9 cellular contexts compared by ENCODE assay signal in genomic region chr17:14748036-14748715, GRCh38.
DNase-seq lines count a peak whose midpoint lies in the region; ATAC-seq lines count a peak whose summit lies in the region.
"Had no signal": no experiment of that assay in that cellular context is flagged by ENCODE, and none has a peak within 500 bp of the region (broad histone marks: within the 10 kb centered on the region; RNA-seq: fewer than 3 reads in every experiment).

No MANE protein-coding gene starts in this region.

- intact Hi-C loops in cardiac septum (cut with DNase I) = no loop called here

- no peaks in the 10 kb centered on the region for H3K36me3 Mint-ChIP-seq in activated T-cell treated with anti-CD3 and anti-CD28 coated beads, Interleukin-2, amount 50 U/mL, for 72 hours (ENCODE audit: insufficient read depth in 2 of 2)
- H3K36me3 Mint-ChIP-seq in activated T-cell treated with anti-CD3 and anti-CD28 coated beads, Interleukin-2, amount 50 U/mL, for 4 hours (ENCODE audit: insufficient read depth) = no peaks in the 10 kb centered on the region
- no peaks in the 10 kb centered on the region for H3K36me3 Mint-ChIP-seq in stimulated activated effector memory CD8-positive, alpha-beta T cell treated with anti-CD3 and anti-CD28 coated beads, Interleukin-12 subunit alpha, Interleukin-12 subunit beta, amount 100 ng/mL, for 72 hours
- no peaks in the 10 kb centered on the region for H3K36me3 Mint-ChIP-seq in naive thymus-derived CD8-positive, alpha-beta T cell

- no peak overlapping the region for H3K4me3 Mint-ChIP-seq in activated T-cell treated with anti-CD3 and anti-CD28 coated beads, Interleukin-2, amount 50 U/mL, for 72 hours
- H3K4me3 Mint-ChIP-seq in activated T-cell treated with anti-CD3 and anti-CD28 coated beads, Interleukin-2, amount 50 U/mL, for 4 hours = no peak overlapping the region
- no peak overlapping the region for H3K4me3 Mint-ChIP-seq in stimulated activated effector memory CD8-positive, alpha-beta T cell treated with anti-CD3 and anti-CD28 coated beads, Interleukin-12 subunit alpha, Interleukin-12 subunit beta, amount 100 ng/mL, for 72 hours
- H3K4me3 Mint-ChIP-seq in naive thymus-derived CD8-positive, alpha-beta T cell = no peak overlapping the region

- ATAC-seq in activated T-cell treated with anti-CD3 and anti-CD28 coated beads, Interleukin-2, amount 50 U/mL, for 72 hours (replicated peaks in 1 of 2) = peak; percentile 79 to 90
- ATAC-seq in activated T-cell treated with anti-CD3 and anti-CD28 coated beads, Interleukin-2, amount 50 U/mL, for 4 hours = no peak
- peak; percentile 62 for ATAC-seq in HG02678 (IDR thresholded peaks at IDR 0.05; ENCODE audit: unreplicated experiment)
- peak; percentile 89 for ATAC-seq in stimulated activated effector memory CD8-positive, alpha-beta T cell treated with anti-CD3 and anti-CD28 coated beads, Interleukin-12 subunit alpha, Interleukin-12 subunit beta, amount 100 ng/mL, for 72 hours
- ATAC-seq in naive thymus-derived CD8-positive, alpha-beta T cell = no peak

- H3K27me3 Mint-ChIP-seq in activated T-cell treated with anti-CD3 and anti-CD28 coated beads, Interleukin-2, amount 50 U/mL, for 72 hours (ENCODE audit: low read depth) = no peaks in the 10 kb centered on the region
- H3K27me3 Mint-ChIP-seq in activated T-cell treated with anti-CD3 and anti-CD28 coated beads, Interleukin-2, amount 50 U/mL, for 4 hours (ENCODE audit: low read depth) = no peaks in the 10 kb centered on the region
- no peaks in the 10 kb centered on the region for H3K27me3 Mint-ChIP-seq in naive thymus-derived CD8-positive, alpha-beta T cell

- H3K4me1 Mint-ChIP-seq in activated T-cell treated with anti-CD3 and anti-CD28 coated beads, Interleukin-2, amount 50 U/mL, for 72 hours (ENCODE audit: low read depth) = peaks cover 27% of the 10 kb centered on the region
- no peaks in the 10 kb centered on the region for H3K4me1 Mint-ChIP-seq in activated T-cell treated with anti-CD3 and anti-CD28 coated beads, Interleukin-2, amount 50 U/mL, for 4 hours (ENCODE audit: low read depth)
- H3K4me1 Mint-ChIP-seq in stimulated activated effector memory CD8-positive, alpha-beta T cell treated with anti-CD3 and anti-CD28 coated beads, Interleukin-12 subunit alpha, Interleukin-12 subunit beta, amount 100 ng/mL, for 72 hours = peaks cover 5% of the 10 kb centered on the region
- H3K4me1 Mint-ChIP-seq in naive thymus-derived CD8-positive, alpha-beta T cell = no peaks in the 10 kb centered on the region

- H3K27ac Mint-ChIP-seq in activated T-cell treated with anti-CD3 and anti-CD28 coated beads, Interleukin-2, amount 50 U/mL, for 72 hours = no peak overlapping the region
- no peak overlapping the region for H3K27ac Mint-ChIP-seq in stimulated activated effector memory CD8-positive, alpha-beta T cell treated with anti-CD3 and anti-CD28 coated beads, Interleukin-12 subunit alpha, Interleukin-12 subunit beta, amount 100 ng/mL, for 72 hours
- H3K27ac Mint-ChIP-seq in naive thymus-derived CD8-positive, alpha-beta T cell = no peak overlapping the region

- peak; percentile 36 to 46 for DNase-seq in activated T-cell treated with anti-CD3 and anti-CD28 coated beads, Interleukin-2, amount 50 U/mL, for 72 hours
- DNase-seq in activated T-cell treated with anti-CD3 and anti-CD28 coated beads, Interleukin-2, amount 50 U/mL, for 4 hours = no peak
- DNase-seq in NOMO-1 treated with dmso at 0.1 percent for 144 hours (lab: John Stamatoyannopoulos, UW; ENCODE audit: unreplicated experiment) (peak; percentile 83), AG20443 (ENCODE audit: low spot score) (no peak), cardiac septum (ENCODE audit: low spot score) (no peak)
- no peak for DNase-seq in stimulated activated effector memory CD8-positive, alpha-beta T cell treated with anti-CD3 and anti-CD28 coated beads, Interleukin-12 subunit alpha, Interleukin-12 subunit beta, amount 100 ng/mL, for 72 hours (ENCODE audit: low spot score in 2 of 2)
- DNase-seq in naive thymus-derived CD8-positive, alpha-beta T cell = no peak
- DNase-seq: stimulated activated CD4-positive, alpha-beta T cell treated with anti-CD3 and anti-CD28 coated beads, Interleukin-2, amount 100 ng/mL, for 48 hours had no signal

- no peaks in the 10 kb centered on the region for H3K9me3 Mint-ChIP-seq in activated T-cell treated with anti-CD3 and anti-CD28 coated beads, Interleukin-2, amount 50 U/mL, for 72 hours
- H3K9me3 Mint-ChIP-seq in activated T-cell treated with anti-CD3 and anti-CD28 coated beads, Interleukin-2, amount 50 U/mL, for 4 hours = no peaks in the 10 kb centered on the region
- H3K9me3 Mint-ChIP-seq in stimulated activated effector memory CD8-positive, alpha-beta T cell treated with anti-CD3 and anti-CD28 coated beads, Interleukin-12 subunit alpha, Interleukin-12 subunit beta, amount 100 ng/mL, for 72 hours = no peaks in the 10 kb centered on the region
- no peaks in the 10 kb centered on the region for H3K9me3 Mint-ChIP-seq in naive thymus-derived CD8-positive, alpha-beta T cell

- POLR2A ChIA-PET in naive thymus-derived CD8-positive, alpha-beta T cell (lab: Charles Lee) = no interaction called here

Comparison
In these comparisons a context has a peak if more than half of its experiments do, and no peak if none do; other contexts are left out.
1. ATAC-seq: peak in activated T-cell treated with anti-CD3 and anti-CD28 coated beads, Interleukin-2, amount 50 U/mL, for 72 hours (2 of 2), HG02678 (single experiment) and stimulated activated effector memory CD8-positive, alpha-beta T cell treated with anti-CD3 and anti-CD28 coated beads, Interleukin-12 subunit alpha, Interleukin-12 subunit beta, amount 100 ng/mL, for 72 hours (single experiment); none in activated T-cell treated with anti-CD3 and anti-CD28 coated beads, Interleukin-2, amount 50 U/mL, for 4 hours (0 of 2) and naive thymus-derived CD8-positive, alpha-beta T cell (0 of 2).
2. DNase-seq: peak in activated T-cell treated with anti-CD3 and anti-CD28 coated beads, Interleukin-2, amount 50 U/mL, for 72 hours (2 of 2) and NOMO-1 treated with dmso at 0.1 percent for 144 hours (single experiment); none in activated T-cell treated with anti-CD3 and anti-CD28 coated beads, Interleukin-2, amount 50 U/mL, for 4 hours (single experiment), stimulated activated effector memory CD8-positive, alpha-beta T cell treated with anti-CD3 and anti-CD28 coated beads, Interleukin-12 subunit alpha, Interleukin-12 subunit beta, amount 100 ng/mL, for 72 hours (0 of 2), AG20443 (single experiment), cardiac septum (single experiment) and naive thymus-derived CD8-positive, alpha-beta T cell (0 of 10).